18 cellular contexts compared by ENCODE assay signal in genomic region chr17:16122697-16123434, GRCh38.
DNase-seq lines count a peak whose midpoint lies in the region; ATAC-seq and TF ChIP-seq lines count a peak whose summit lies in the region.
"Had no signal": no experiment of that assay in that cellular context is flagged by ENCODE, and none has a peak within 500 bp of the region (broad histone marks: within the 10 kb centered on the region; RNA-seq: fewer than 3 reads in every experiment).

No MANE protein-coding gene starts in this region.

- H3K4me1 ChIP-seq in PC-3 (ENCODE audit: insufficient read depth, low read length) (peaks cover 21% of the 10 kb centered on the region), gastrocnemius medialis (peaks cover 0 to 13% of the 10 kb centered on the region in 2 donors), Karpas-422 (ENCODE audit: low read length) (no peaks in the 10 kb centered on the region)

- no peak for ATAC-seq in activated T-cell treated with anti-CD3 and anti-CD28 coated beads, Interleukin-2, amount 50 U/mL, for 72 hours (replicated peaks in 1 of 2)
- no peak; the same call in 1 of the 2 replicates for ATAC-seq in PC-3
- no peak for ATAC-seq in gastrocnemius medialis
- ATAC-seq in HG03039 (IDR thresholded peaks at IDR 0.05; ENCODE audit: unreplicated experiment): no peak
- ATAC-seq: T-cell had no signal

- H3K36me3 ChIP-seq in PC-3 (ENCODE audit: low read depth, low read length): peaks cover 56% of the 10 kb centered on the region
- H3K36me3 ChIP-seq in gastrocnemius medialis: peaks cover 0 to 45% of the 10 kb centered on the region in 2 donors
- H3K36me3 ChIP-seq in Karpas-422 (ENCODE audit: insufficient read depth, low read length): peaks cover 39% of the 10 kb centered on the region

- intact Hi-C loops in PC-3 (cut with micrococcal nuclease): no loop called here
- intact Hi-C loops in gastrocnemius medialis (cut with DNase I; ENCODE audit: low total_unique reads): no loop called here

- no peak for DNase-seq in activated T-cell treated with anti-CD3 and anti-CD28 coated beads, Interleukin-2, amount 50 U/mL, for 72 hours
- DNase-seq in activated T-cell treated with anti-CD3 and anti-CD28 coated beads for 4 hours: no peak
- peak; percentile 73 for DNase-seq in PC-3
- peak; percentile 6 for DNase-seq in fibroblast of pulmonary artery (ENCODE audit: low read depth)
- no peak for DNase-seq in gastrocnemius medialis
- no peak for DNase-seq in Karpas-422
- no peak for DNase-seq in NCI-H187 (lab: John Stamatoyannopoulos, UW)
- DNase-seq: activated CD4-positive, CD25-positive, alpha-beta regulatory T cell; activated naive CD4-positive, alpha-beta T cell treated with anti-CD3 and anti-CD28 coated beads, Interleukin-2, amount 10 ng/mL, durations not matched to agents 7 days and 5 days; DMS53; GOT3; islet precursor cell; mesendoderm; NCI-H1436; stimulated activated naive CD4-positive, alpha-beta T cell treated with Interleukin-2 at 50 U/mL for 16 hours; T-cell had no signal

- H3K27ac ChIP-seq in PC-3 (ENCODE audit: low read length) (no peak overlapping the region; the same call in 1 of the 2 replicates), gastrocnemius medialis (peak overlapping the region in 3 of 4 donors; percentile 31 to 62 (median 41)), Karpas-422 (ENCODE audit: low read length) (no peak overlapping the region)

- H3K9ac ChIP-seq in PC-3 (ENCODE audit: low read length) (no peak overlapping the region), Karpas-422 (ENCODE audit: low read length) (no peak overlapping the region)

- H3K4me3 Mint-ChIP-seq in activated T-cell treated with anti-CD3 and anti-CD28 coated beads, Interleukin-2, amount 50 U/mL, for 72 hours: no peak overlapping the region
- H3K4me3 Mint-ChIP-seq: activated naive CD4-positive, alpha-beta T cell treated with anti-CD3 and anti-CD28 coated beads, Interleukin-2, amount 10 ng/mL, durations not matched to agents 7 days and 5 days; CD14-positive monocyte; T-cell had no signal

- peaks cover under 1% of the 10 kb centered on the region for H3K4me1 Mint-ChIP-seq in activated T-cell treated with anti-CD3 and anti-CD28 coated beads, Interleukin-2, amount 50 U/mL, for 72 hours (ENCODE audit: low read depth)
- H3K4me1 Mint-ChIP-seq: activated naive CD4-positive, alpha-beta T cell treated with anti-CD3 and anti-CD28 coated beads, Interleukin-2, amount 10 ng/mL, durations not matched to agents 7 days and 5 days; CD14-positive monocyte had no signal

- H3K36me3 Mint-ChIP-seq in activated T-cell treated with anti-CD3 and anti-CD28 coated beads, Interleukin-2, amount 50 U/mL, for 72 hours (ENCODE audit: insufficient read depth in 2 of 2): peaks cover 9 to 27% of the 10 kb centered on the region in 2 donors

- no peaks in the 10 kb centered on the region for H3K9me3 ChIP-seq in PC-3 (ENCODE audit: low read length)
- H3K9me3 ChIP-seq in gastrocnemius medialis: no peaks in the 10 kb centered on the region
- H3K9me3 ChIP-seq in Karpas-422 (ENCODE audit: low read length): no peaks in the 10 kb centered on the region

- CTCF ChIA-PET in PC-3 (lab: Charles Lee): no interaction called here

- H3K4me2 ChIP-seq in PC-3 (ENCODE audit: low read length): peak overlapping the region; percentile 11; the same call in 1 of the 2 replicates
- H3K4me2 ChIP-seq in Karpas-422 (ENCODE audit: low read depth, low read length, poor library complexity, severe bottlenecking): no peak overlapping the region

- no peak for TF ChIP-seq POLR2A in gastrocnemius medialis (IDR thresholded peaks at IDR 0.05)

- no peaks in the 10 kb centered on the region for H3K9me3 Mint-ChIP-seq in activated T-cell treated with anti-CD3 and anti-CD28 coated beads, Interleukin-2, amount 50 U/mL, for 72 hours
- H3K9me3 Mint-ChIP-seq: activated naive CD4-positive, alpha-beta T cell treated with anti-CD3 and anti-CD28 coated beads, Interleukin-2, amount 10 ng/mL, durations not matched to agents 7 days and 5 days; T-cell had no signal

- H3K9me2 ChIP-seq in PC-3 (replicated peaks; ENCODE audit: low read length) (no peaks in the 10 kb centered on the region), Karpas-422 (replicated peaks; ENCODE audit: insufficient read depth, low read length) (no peaks in the 10 kb centered on the region)

- H3K27ac Mint-ChIP-seq in activated T-cell treated with anti-CD3 and anti-CD28 coated beads, Interleukin-2, amount 50 U/mL, for 72 hours: peak overlapping the region; percentile 0
- H3K27ac Mint-ChIP-seq: activated naive CD4-positive, alpha-beta T cell treated with anti-CD3 and anti-CD28 coated beads, Interleukin-2, amount 10 ng/mL, durations not matched to agents 7 days and 5 days; CD14-positive monocyte had no signal

- no TSS peak for BruUV-seq in PC-3 (replicated peaks; lab: Mats Ljungman, UMichigan)

- no peaks in the 10 kb centered on the region for H3K79me2 ChIP-seq in PC-3 (ENCODE audit: low read length)
- peaks cover 15% of the 10 kb centered on the region; the same call in 1 of the 2 replicates for H3K79me2 ChIP-seq in Karpas-422 (ENCODE audit: low read length)

- POLR2A ChIA-PET in PC-3 (lab: Charles Lee; ENCODE audit: unreplicated experiment): no interaction called here

- no peak overlapping the region for H3K4me3 ChIP-seq in PC-3 (ENCODE audit: low read length)
- no peak overlapping the region for H3K4me3 ChIP-seq in fibroblast of pulmonary artery (replicated peaks; ENCODE audit: low read depth, low read length)
- H3K4me3 ChIP-seq in gastrocnemius medialis: no peak overlapping the region
- no peak overlapping the region for H3K4me3 ChIP-seq in Karpas-422 (ENCODE audit: low read length)

- peaks cover 5% of the 10 kb centered on the region for H3F3A ChIP-seq in PC-3 (ENCODE audit: low read length, unreplicated experiment)

- H3K27me3 Mint-ChIP-seq in activated T-cell treated with anti-CD3 and anti-CD28 coated beads, Interleukin-2, amount 50 U/mL, for 72 hours (ENCODE audit: low read depth): no peaks in the 10 kb centered on the region
- H3K27me3 Mint-ChIP-seq: activated naive CD4-positive, alpha-beta T cell treated with anti-CD3 and anti-CD28 coated beads, Interleukin-2, amount 10 ng/mL, durations not matched to agents 7 days and 5 days; T-cell had no signal

- H3K27me3 ChIP-seq in PC-3 (ENCODE audit: low read length) (no peaks in the 10 kb centered on the region), gastrocnemius medialis (no peaks in the 10 kb centered on the region), Karpas-422 (ENCODE audit: low read length) (no peaks in the 10 kb centered on the region)

- TF ChIP-seq CTCF in PC-3 (conservative IDR thresholded peaks at IDR 0.05; ENCODE audit: low read depth, low read length) (no peak), fibroblast of pulmonary artery (IDR thresholded peaks at IDR 0.05; ENCODE audit: low read length, missing control alignments) (no peak), gastrocnemius medialis (IDR thresholded peaks at IDR 0.05 in 4 of 5, conservative IDR thresholded peaks at IDR 0.05 in 1 of 5) (no peak)

- 0 out of 2 replicates have a peak, but pooled peaks cover 4% of the 10 kb centered on the region for H4K20me1 ChIP-seq in PC-3 (ENCODE audit: low read length)
- H4K20me1 ChIP-seq in Karpas-422 (ENCODE audit: insufficient read depth, low read depth, low read length): no peaks in the 10 kb centered on the region

- in situ Hi-C loops in gastrocnemius medialis (cut with MboI; ENCODE audit: low sequenced_read_pairs in 4 of 4): loop anchor here in 1 of 4 donors (10.0 kb wide), 1 partner anchor 62 kb away; no protein-coding TSS in a partner anchor

- H2AFZ ChIP-seq in PC-3 (ENCODE audit: low read length) (no peak overlapping the region), Karpas-422 (ENCODE audit: low read length) (no peak overlapping the region)

Comparison
In these comparisons a context has a peak if more than half of its experiments do, and no peak if none do; other contexts are left out.
1. DNase-seq: peak in PC-3 (single experiment) and fibroblast of pulmonary artery (single experiment); none in activated T-cell treated with anti-CD3 and anti-CD28 coated beads, Interleukin-2, amount 50 U/mL, for 72 hours (0 of 2), activated T-cell treated with anti-CD3 and anti-CD28 coated beads for 4 hours (single experiment), gastrocnemius medialis (0 of 2), Karpas-422 (single experiment) and NCI-H187 (0 of 2).
2. H3K27ac ChIP-seq: peak in gastrocnemius medialis (3 of 4); none in PC-3 (single experiment) and Karpas-422 (single experiment).